10 cellular contexts compared by ENCODE assay signal in the genomic region with DNA sequence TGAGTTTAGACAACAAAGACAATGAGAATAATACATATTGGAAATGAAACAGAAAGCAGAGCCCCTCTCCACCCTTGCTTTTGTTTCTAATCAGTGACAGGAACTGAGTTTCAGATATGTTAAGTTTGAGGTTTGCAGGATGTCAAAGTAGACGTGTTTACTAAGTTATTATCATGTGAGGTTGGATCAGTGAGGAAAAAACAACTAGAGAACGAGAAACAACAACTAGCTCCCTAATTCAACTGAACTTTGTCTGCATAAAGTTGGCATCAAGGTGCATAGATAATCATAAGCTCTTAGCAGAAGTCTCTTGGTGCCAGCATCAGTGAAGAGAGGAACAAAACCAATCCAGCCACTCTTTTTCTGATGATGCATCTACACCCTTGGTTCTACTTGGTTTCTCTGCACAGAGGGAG.
DNase-seq lines count a peak whose midpoint lies in the region; ATAC-seq and FAIRE-seq lines count a peak whose summit lies in the region.
"Had no signal": no experiment of that assay in that cellular context is flagged by ENCODE, and none has a peak within 500 bp of the region (broad histone marks: within the 10 kb centered on the region; RNA-seq: fewer than 3 reads in every experiment).

No MANE protein-coding gene starts in this region.

- intact Hi-C loops in head of caudate nucleus (cut with DNase I): no loop called here

- FAIRE-seq in RCC 7860 (lab: Jason Lieb, UNC): no peak
- FAIRE-seq: HTR-8/SVneo had no signal

- ATAC-seq in GM18498 (IDR thresholded peaks at IDR 0.05; ENCODE audit: unreplicated experiment) (peak; percentile 94), GM21447 (IDR thresholded peaks at IDR 0.05; ENCODE audit: unreplicated experiment) (peak; percentile 98), HG03457 (IDR thresholded peaks at IDR 0.05; ENCODE audit: unreplicated experiment) (peak; percentile 98)

- DNase-seq in iris pigment epithelial cell (ENCODE audit: low read depth): peak; percentile 28
- no peak for DNase-seq in RCC 7860 (ENCODE audit: low spot score)
- DNase-seq in NCI-H2171 (lab: John Stamatoyannopoulos, UW): no peak
- no peak for DNase-seq in head of caudate nucleus
- DNase-seq in NCI-H1417 treated with DMSO at 0.1 percent for 48 hours (lab: John Stamatoyannopoulos, UW): no peak
- DNase-seq: amygdala had no signal
